1 cellular context compared by ENCODE assay signal in genomic region chr2:119837350-119837749, GRCh38.
TF ChIP-seq lines count a peak whose summit lies in the region.

No MANE protein-coding gene starts in this region.

TF ChIP-seq in HepG2, 621 proteins besides CTCF, POLR2A, EP300 and RAD21 (continued from another document and continues in another):
- TF ChIP-seq ZNF770 (CRISPR knock-in tag; IDR thresholded peaks at IDR 0.05) (no peak), U2AF2 (IDR thresholded peaks at IDR 0.05; ENCODE audit: low read depth, low read length) (no peak), IRF1 (CRISPR knock-in tag; IDR thresholded peaks at IDR 0.05; ENCODE audit: low read depth) (no peak), TFDP2 (CRISPR knock-in tag; IDR thresholded peaks at IDR 0.05) (no peak), FOXJ3 (CRISPR knock-in tag; IDR thresholded peaks at IDR 0.05; ENCODE audit: borderline replicate concordance) (no peak), USF2 (IDR thresholded peaks at IDR 0.05; ENCODE audit: low read depth, low read length) (no peak), USF2 (CRISPR knock-in tag; IDR thresholded peaks at IDR 0.05; ENCODE audit: borderline replicate concordance) (no peak), PHF20 (CRISPR knock-in tag; IDR thresholded peaks at IDR 0.05) (no peak), SYNCRIP (IDR thresholded peaks at IDR 0.05; ENCODE audit: insufficient read depth, low read depth, low read length) (no peak), SAFB2 (CRISPR knock-in tag; IDR thresholded peaks at IDR 0.05; ENCODE audit: borderline replicate concordance, low read depth) (no peak), ZNF362 (CRISPR knock-in tag; IDR thresholded peaks at IDR 0.05; ENCODE audit: borderline replicate concordance) (no peak), ONECUT2 (CRISPR knock-in tag; IDR thresholded peaks at IDR 0.05) (no peak), GABPB1 (CRISPR knock-in tag; IDR thresholded peaks at IDR 0.05) (no peak), ZNF317 (CRISPR knock-in tag; IDR thresholded peaks at IDR 0.05) (no peak), SIX4 (CRISPR knock-in tag; IDR thresholded peaks at IDR 0.05) (no peak), GPBP1L1 (CRISPR knock-in tag; IDR thresholded peaks at IDR 0.05) (no peak), EED (CRISPR knock-in tag; IDR thresholded peaks at IDR 0.05) (no peak), PCBP2 (optimal IDR thresholded peaks at IDR 0.05; ENCODE audit: low read depth, low read length, poor library complexity, severe bottlenecking) (no peak), ZNF431 (CRISPR knock-in tag; IDR thresholded peaks at IDR 0.05; ENCODE audit: borderline replicate concordance, low read depth) (no peak), ZFP91 (CRISPR knock-in tag; IDR thresholded peaks at IDR 0.05; ENCODE audit: borderline replicate concordance) (no peak), KLF6 (CRISPR knock-in tag; IDR thresholded peaks at IDR 0.05) (no peak), NR2F6 (IDR thresholded peaks at IDR 0.05) (no peak), NR2F6 (CRISPR knock-in tag; IDR thresholded peaks at IDR 0.05) (no peak), ZMYM2 (CRISPR knock-in tag; IDR thresholded peaks at IDR 0.05) (0 out of 2 replicates have a peak, but pooled peaks have one; percentile 46), ZNF556 (CRISPR knock-in tag; IDR thresholded peaks at IDR 0.05; ENCODE audit: borderline replicate concordance) (no peak), MYC (CRISPR knock-in tag; IDR thresholded peaks at IDR 0.05; ENCODE audit: borderline replicate concordance) (0 out of 2 replicates have a peak, but pooled peaks have one; percentile 18), GATA4 (IDR thresholded peaks at IDR 0.05; ENCODE audit: borderline replicate concordance, low read depth) (no peak), ZNF674 (CRISPR knock-in tag; IDR thresholded peaks at IDR 0.05; ENCODE audit: low read depth) (no peak), MIER2 (CRISPR knock-in tag; IDR thresholded peaks at IDR 0.05) (no peak), JDP2 (CRISPR knock-in tag; IDR thresholded peaks at IDR 0.05; ENCODE audit: borderline replicate concordance) (no peak), GRHL1 (CRISPR knock-in tag; conservative IDR thresholded peaks at IDR 0.05) (no peak), ZNF225 (CRISPR knock-in tag; IDR thresholded peaks at IDR 0.05) (no peak), ZNF878 (CRISPR knock-in tag; IDR thresholded peaks at IDR 0.05) (no peak), DRAP1 (CRISPR knock-in tag; IDR thresholded peaks at IDR 0.05) (no peak), SIN3A (IDR thresholded peaks at IDR 0.05; ENCODE audit: borderline replicate concordance, low read depth, low read length) (no peak), TGIF2 (CRISPR knock-in tag; IDR thresholded peaks at IDR 0.05) (no peak), NBN (conservative IDR thresholded peaks at IDR 0.05) (no peak), ZNF563 (CRISPR knock-in tag; IDR thresholded peaks at IDR 0.05) (no peak), REPIN1 (CRISPR knock-in tag; IDR thresholded peaks at IDR 0.05; ENCODE audit: borderline replicate concordance, low read depth) (no peak), TRAFD1 (CRISPR knock-in tag; IDR thresholded peaks at IDR 0.05; ENCODE audit: borderline replicate concordance) (no peak), IKZF1 (IDR thresholded peaks at IDR 0.05) (no peak), IKZF4 (CRISPR knock-in tag; IDR thresholded peaks at IDR 0.05; ENCODE audit: borderline replicate concordance, low read depth, not compliant biosample characterization) (no peak), ZNF614 (CRISPR knock-in tag; IDR thresholded peaks at IDR 0.05; ENCODE audit: borderline replicate concordance) (no peak), ZNF292 (CRISPR knock-in tag; IDR thresholded peaks at IDR 0.05; ENCODE audit: borderline replicate concordance, low read depth) (peak; percentile 60; the same call in 1 of the 2 replicates), REL (CRISPR knock-in tag; conservative IDR thresholded peaks at IDR 0.05) (no peak), ATF4 (CRISPR knock-in tag; IDR thresholded peaks at IDR 0.05) (no peak), E2F1 (CRISPR knock-in tag; IDR thresholded peaks at IDR 0.05) (no peak), ZSCAN22 (CRISPR knock-in tag; IDR thresholded peaks at IDR 0.05) (no peak)
